8 cellular contexts compared by ENCODE assay signal in genomic region chr12:2291182-2291832, GRCh38.
DNase-seq lines count a peak whose midpoint lies in the region; ATAC-seq, FAIRE-seq and TF ChIP-seq lines count a peak whose summit lies in the region.

No MANE protein-coding gene starts in this region.

- WGBS in tibial nerve, 2 donors = 70 to 71% methylated on average over 15 of the region's 15 CpGs

- no peaks in the 10 kb centered on the region for H3K27me3 ChIP-seq in astrocyte (ENCODE audit: insufficient read depth, low read length)
- no peaks in the 10 kb centered on the region for H3K27me3 ChIP-seq in tibial nerve

- H4K20me1 ChIP-seq in astrocyte (ENCODE audit: insufficient read depth, low read length) = no peaks in the 10 kb centered on the region

- DNase-seq in GM12891 (ENCODE audit: insufficient read length, low spot score) = peak; percentile 67
- peak; percentile 15 for DNase-seq in NCI-H526 treated with DMSO at 0.1 percent for 48 hours (lab: John Stamatoyannopoulos, UW)
- no peak for DNase-seq in astrocyte (ENCODE audit: low read depth)
- DNase-seq in left lobe of liver (ENCODE audit: low spot score) = peak; percentile 48
- no peak for DNase-seq in tibial nerve (ENCODE audit: low spot score in 2 of 2)
- no peak for DNase-seq in NCI-H1436 treated with DMSO at 0.1 percent for 48 hours (lab: John Stamatoyannopoulos, UW)

- TF ChIP-seq CTCF in C4-2B (conservative IDR thresholded peaks at IDR 0.05) (peak; percentile 92), astrocyte (IDR thresholded peaks at IDR 0.05; ENCODE audit: insufficient read depth, low read depth, low read length) (peak; percentile 66), tibial nerve (IDR thresholded peaks at IDR 0.05) (peak; percentile 37 to 64 (median 54))

- ATAC-seq in left lobe of liver (peak; percentile 94), GM19455 (IDR thresholded peaks at IDR 0.05; ENCODE audit: unreplicated experiment) (no peak)

- no peak overlapping the region for H3K4me3 Mint-ChIP-seq in astrocyte (ENCODE audit: unreplicated experiment)

- peaks cover 24% of the 10 kb centered on the region for H3K27me3 Mint-ChIP-seq in astrocyte (ENCODE audit: low read depth, unreplicated experiment)

- H3K4me3 ChIP-seq in astrocyte (ENCODE audit: insufficient read depth, low read depth, low read length) (no peak overlapping the region), tibial nerve (no peak overlapping the region)

- H3K27ac ChIP-seq in C4-2B (no peak overlapping the region), astrocyte (ENCODE audit: low read depth, low read length) (no peak overlapping the region), tibial nerve (no peak overlapping the region)

- FAIRE-seq in GM12891 (lab: Jason Lieb, UNC) = peak; percentile 80
- FAIRE-seq in astrocyte (lab: Jason Lieb, UNC) = peak; percentile 60

- TF ChIP-seq POLR2A in GM12891 (IDR thresholded peaks at IDR 0.05; ENCODE audit: low read depth, low read length) = no peak
- TF ChIP-seq POLR2A in tibial nerve (IDR thresholded peaks at IDR 0.05) = no peak

- peaks cover 31% of the 10 kb centered on the region for H3K4me1 Mint-ChIP-seq in astrocyte (ENCODE audit: low read depth, unreplicated experiment)

- no peak overlapping the region for H3K27ac Mint-ChIP-seq in astrocyte (ENCODE audit: unreplicated experiment)

- no peaks in the 10 kb centered on the region for H3K9me3 ChIP-seq in astrocyte (ENCODE audit: insufficient read depth, low read depth, low read length)
- H3K9me3 ChIP-seq in tibial nerve = no peaks in the 10 kb centered on the region

- no peak overlapping the region for H3K9ac ChIP-seq in astrocyte (ENCODE audit: low read length)

- H3K36me3 Mint-ChIP-seq in astrocyte (ENCODE audit: low read depth, unreplicated experiment) = no peaks in the 10 kb centered on the region

- peaks cover 14% of the 10 kb centered on the region for H3K4me1 ChIP-seq in astrocyte (ENCODE audit: insufficient read depth, low read length)
- peaks cover 0 to 20% (median 7%) of the 10 kb centered on the region in 4 donors for H3K4me1 ChIP-seq in tibial nerve

- no peak overlapping the region for H2AFZ ChIP-seq in astrocyte (ENCODE audit: low read depth, low read length)

- no peaks in the 10 kb centered on the region for H3K36me3 ChIP-seq in astrocyte (ENCODE audit: insufficient read depth, low read length)
- H3K36me3 ChIP-seq in tibial nerve = no peaks in the 10 kb centered on the region

- H3K4me2 ChIP-seq in astrocyte (ENCODE audit: low read length) = no peak overlapping the region

- TF ChIP-seq EP300 in tibial nerve (IDR thresholded peaks at IDR 0.05) = no peak

- no peaks in the 10 kb centered on the region for H3K79me2 ChIP-seq in astrocyte (ENCODE audit: insufficient read depth, low read length)

- H3K9me3 Mint-ChIP-seq in astrocyte (ENCODE audit: unreplicated experiment) = no peaks in the 10 kb centered on the region

TF ChIP-seq in GM12891, 5 proteins besides CTCF, POLR2A, EP300 and RAD21:
- no peak for TF ChIP-seq TAF1 (IDR thresholded peaks at IDR 0.05; ENCODE audit: low read depth, low read length)
- TF ChIP-seq POU2F2 (IDR thresholded peaks at IDR 0.05; ENCODE audit: low read depth, low read length) = peak; percentile 96; the same call in 1 of the 2 replicates

Comparison
In these comparisons a context has a peak if more than half of its experiments do, and no peak if none do; other contexts are left out.
1. DNase-seq: peak in GM12891 (single experiment), NCI-H526 treated with DMSO at 0.1 percent for 48 hours (single experiment) and left lobe of liver (single experiment); none in astrocyte (single experiment), tibial nerve (0 of 2) and NCI-H1436 treated with DMSO at 0.1 percent for 48 hours (single experiment).
2. Peak in every context shown above with its lines, with median percentiles within 50 percentile points of each other: CTCF ChIP-seq.